Comparison of ENCODE assay signal across 11 cellular contexts in genomic region chr7:74012842-74013249, GRCh38. TPM values are rescaled to one million over a fixed set of nuclear protein-coding genes. Genes with fewer than 3 reads are reported as not detected.
DNase-seq lines count a peak whose midpoint lies in the region; ATAC-seq and TF ChIP-seq lines count a peak whose summit lies in the region.
"Had no signal": no experiment of that assay in that cellular context is flagged by ENCODE, and none has a peak within 500 bp of the region (broad histone marks: within the 10 kb centered on the region; RNA-seq: fewer than 3 reads in every experiment).

No MANE protein-coding gene starts in this region.

- H3K9me3 ChIP-seq in thoracic aorta: no peaks in the 10 kb centered on the region

- H3K4me1 ChIP-seq in thoracic aorta (ENCODE audit: control insufficient read depth in 1 of 2, low read depth in 2 of 2): peaks cover 32 to 77% of the 10 kb centered on the region in 2 donors

- TF ChIP-seq CTCF in thoracic aorta (IDR thresholded peaks at IDR 0.05): no peak

- CTCF ChIA-PET in activated CD8-positive, alpha-beta memory T cell treated with anti-CD3 and anti-CD28 coated beads, Interleukin-2, amount 10 ng/mL, durations not matched to agents 7 days and 5 days (lab: Charles Lee): no interaction called here

- H3K36me3 ChIP-seq in thoracic aorta: no peaks in the 10 kb centered on the region

- H3K27ac Mint-ChIP-seq in activated CD8-positive, alpha-beta memory T cell treated with anti-CD3 and anti-CD28 coated beads, Interleukin-2, amount 10 ng/mL, durations not matched to agents 7 days and 5 days: no peak overlapping the region

- peak; percentile 68 for ATAC-seq in activated CD8-positive, alpha-beta memory T cell treated with anti-CD3 and anti-CD28 coated beads, Interleukin-2, amount 10 ng/mL, durations not matched to agents 7 days and 5 days
- peak; percentile 70 for ATAC-seq in HG02970 (IDR thresholded peaks at IDR 0.05; ENCODE audit: low FRiP score, unreplicated experiment)
- ATAC-seq in SK-N-SH treated with all-trans-retinoic acid at 6 μM for 48 hours: peak; percentile 78
- peak; percentile 17 for ATAC-seq in thoracic aorta (ENCODE audit: insufficient number of reproducible peaks, low FRiP score, low read depth)

- peak; percentile 49 for DNase-seq in activated CD8-positive, alpha-beta memory T cell treated with anti-CD3 and anti-CD28 coated beads, Interleukin-2, amount 10 ng/mL, durations not matched to agents 7 days and 5 days
- no peak for DNase-seq in activated CD8-positive, alpha-beta memory T cell treated with anti-CD3 and anti-CD28 coated beads, Interleukin-2, amount 50 U/mL, for 4 hours
- DNase-seq in thoracic aorta (ENCODE audit: low spot score) (peak; percentile 56), COLO829 (ENCODE audit: low spot score) (no peak), NCI-H69 (lab: John Stamatoyannopoulos, UW) (no peak)
- DNase-seq in activated CD4-positive, alpha-beta T cell treated with anti-CD3 and anti-CD28 coated beads, Interleukin-2, amount 50 U/mL, for 1 hour: no peak
- DNase-seq: activated gamma-delta T cell had no signal

- H3K4me1 Mint-ChIP-seq in activated CD8-positive, alpha-beta memory T cell treated with anti-CD3 and anti-CD28 coated beads, Interleukin-2, amount 10 ng/mL, durations not matched to agents 7 days and 5 days: peaks cover 5% of the 10 kb centered on the region

- no peak overlapping the region for H3K4me3 ChIP-seq in thoracic aorta

- peak overlapping the region; percentile 95 to 96 for H3K27ac ChIP-seq in thoracic aorta
- H3K27ac ChIP-seq: 22Rv1 had no signal

- no peaks in the 10 kb centered on the region for H3K9me3 Mint-ChIP-seq in activated CD8-positive, alpha-beta memory T cell treated with anti-CD3 and anti-CD28 coated beads, Interleukin-2, amount 10 ng/mL, durations not matched to agents 7 days and 5 days (ENCODE audit: low read depth)

- H3K27me3 Mint-ChIP-seq in activated CD8-positive, alpha-beta memory T cell treated with anti-CD3 and anti-CD28 coated beads, Interleukin-2, amount 10 ng/mL, durations not matched to agents 7 days and 5 days: no peaks in the 10 kb centered on the region

- no peak overlapping the region for H3K4me3 Mint-ChIP-seq in activated CD8-positive, alpha-beta memory T cell treated with anti-CD3 and anti-CD28 coated beads, Interleukin-2, amount 10 ng/mL, durations not matched to agents 7 days and 5 days

- no peaks in the 10 kb centered on the region for H3K27me3 ChIP-seq in thoracic aorta (replicated peaks; ENCODE audit: insufficient read depth)

- H3K36me3 Mint-ChIP-seq in activated CD8-positive, alpha-beta memory T cell treated with anti-CD3 and anti-CD28 coated beads, Interleukin-2, amount 10 ng/mL, durations not matched to agents 7 days and 5 days: no peaks in the 10 kb centered on the region

TF ChIP-seq in SK-N-SH treated with all-trans-retinoic acid at 6 μM for 48 hours, 23 proteins besides CTCF, POLR2A, EP300 and RAD21:
- TF ChIP-seq ARNTL (CRISPR knock-in tag; IDR thresholded peaks at IDR 0.05; ENCODE audit: borderline replicate concordance, low read depth): no peak
- TF ChIP-seq ZC3H10 (CRISPR knock-in tag; IDR thresholded peaks at IDR 0.05): no peak
- no peak for TF ChIP-seq ZFP3 (CRISPR knock-in tag; IDR thresholded peaks at IDR 0.05)
- TF ChIP-seq POU6F1 (CRISPR knock-in tag; IDR thresholded peaks at IDR 0.05; ENCODE audit: borderline replicate concordance, low read depth): no peak
- TF ChIP-seq OSR1 (CRISPR knock-in tag; IDR thresholded peaks at IDR 0.05): no peak
- no peak for TF ChIP-seq ISL1 (CRISPR knock-in tag; IDR thresholded peaks at IDR 0.05)
- TF ChIP-seq CSDC2 (CRISPR knock-in tag; IDR thresholded peaks at IDR 0.05): no peak
- no peak for TF ChIP-seq ZNF8 (CRISPR knock-in tag; IDR thresholded peaks at IDR 0.05)
- TF ChIP-seq PPARA (CRISPR knock-in tag; IDR thresholded peaks at IDR 0.05; ENCODE audit: borderline replicate concordance): no peak
- no peak for TF ChIP-seq TSHZ2 (CRISPR knock-in tag; IDR thresholded peaks at IDR 0.05)
- TF ChIP-seq ESRRG (CRISPR knock-in tag; IDR thresholded peaks at IDR 0.05): no peak
- TF ChIP-seq PATZ1 (CRISPR knock-in tag; IDR thresholded peaks at IDR 0.05; ENCODE audit: borderline replicate concordance): no peak
- TF ChIP-seq GLIS3 (CRISPR knock-in tag; IDR thresholded peaks at IDR 0.05): no peak
- no peak for TF ChIP-seq ZNF70 (CRISPR knock-in tag; IDR thresholded peaks at IDR 0.05)
- no peak for TF ChIP-seq ZFP30 (CRISPR knock-in tag; IDR thresholded peaks at IDR 0.05)
- TF ChIP-seq BACH2 (CRISPR knock-in tag; IDR thresholded peaks at IDR 0.05; ENCODE audit: borderline replicate concordance): no peak
- TF ChIP-seq TOX (CRISPR knock-in tag; IDR thresholded peaks at IDR 0.05; ENCODE audit: borderline replicate concordance): no peak
- no peak for TF ChIP-seq SNAI2 (CRISPR knock-in tag; IDR thresholded peaks at IDR 0.05)
TF ChIP-seq in SK-N-SH treated with all-trans-retinoic acid at 6 μM for 48 hours: peak in this region for 0.

RNA-seq across cellular contexts. Expression of gene ELN, which starts 15.1 kb away (rescaled TPM):
- total RNA-seq in activated CD8-positive, alpha-beta memory T cell treated with anti-CD3 and anti-CD28 coated beads, Interleukin-2, amount 10 ng/mL, durations not matched to agents 7 days and 5 days: not detected
- total RNA-seq in thoracic aorta: 1,000 to 10,000 TPM; 1,484 to 3,836 TPM
- total RNA-seq: kidney epithelial cell had no signal

Comparison
In these comparisons a context has a peak if more than half of its experiments do, and no peak if none do; other contexts are left out.
1. DNase-seq: peak in activated CD8-positive, alpha-beta memory T cell treated with anti-CD3 and anti-CD28 coated beads, Interleukin-2, amount 10 ng/mL, durations not matched to agents 7 days and 5 days (single experiment) and thoracic aorta (single experiment); none in activated CD8-positive, alpha-beta memory T cell treated with anti-CD3 and anti-CD28 coated beads, Interleukin-2, amount 50 U/mL, for 4 hours (single experiment), COLO829 (single experiment), NCI-H69 (single experiment) and activated CD4-positive, alpha-beta T cell treated with anti-CD3 and anti-CD28 coated beads, Interleukin-2, amount 50 U/mL, for 1 hour (single experiment).
2. ATAC-seq: peak in every context shown above with its lines; median percentile 78 in SK-N-SH treated with all-trans-retinoic acid at 6 μM for 48 hours; 70 in HG02970; 68 in activated CD8-positive, alpha-beta memory T cell treated with anti-CD3 and anti-CD28 coated beads, Interleukin-2, amount 10 ng/mL, durations not matched to agents 7 days and 5 days; 17 in thoracic aorta.
3. RNA of gene ELN, which starts 15.1 kb away (total RNA-seq): 1,484 to 3,836 TPM in thoracic aorta; not detected in activated CD8-positive, alpha-beta memory T cell treated with anti-CD3 and anti-CD28 coated beads, Interleukin-2, amount 10 ng/mL, durations not matched to agents 7 days and 5 days; every median in the first group is over 1,000 times any median in the second.